In the genomic region with DNA sequence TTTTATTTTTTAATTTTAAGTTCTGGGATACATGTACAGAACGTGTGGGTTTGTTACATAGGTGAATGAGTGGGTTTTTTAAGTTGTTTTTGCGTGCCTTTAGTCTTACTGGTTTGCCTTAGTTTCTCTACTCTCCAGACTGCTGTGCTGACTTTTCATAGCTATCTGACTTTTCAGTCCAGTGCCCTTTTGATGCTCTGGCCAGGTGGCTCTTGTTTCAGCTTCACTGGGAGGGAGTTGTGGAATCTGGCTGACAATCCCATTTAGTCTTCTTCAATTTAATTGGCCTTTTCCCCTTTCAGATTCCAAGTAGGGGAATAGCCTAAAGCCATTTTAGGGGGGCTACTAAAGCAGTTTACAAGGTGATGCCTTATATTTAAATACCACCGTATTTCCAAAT, we compare ENCODE assay signal across 26 cellular contexts. TPM values are rescaled to one million over a fixed set of nuclear protein-coding genes. Genes with fewer than 3 reads are reported as not detected.
A peak's percentile ranks its signal among the peaks of the same experiment; 100 is the strongest.
DNase-seq lines count a peak whose midpoint lies in the region; ATAC-seq and TF ChIP-seq lines count a peak whose summit lies in the region.
"Had no signal": no experiment of that assay in that cellular context is flagged by ENCODE, and none has a peak within 500 bp of the region (broad histone marks: within the 10 kb centered on the region; RNA-seq: fewer than 3 reads in every experiment).

No MANE protein-coding gene starts in this region.

- H3K9me3 Mint-ChIP-seq in chondrocyte (ENCODE audit: low read depth) = no peaks in the 10 kb centered on the region
- H3K9me3 Mint-ChIP-seq in osteocyte (ENCODE audit: unreplicated experiment) = no peaks in the 10 kb centered on the region
- H3K9me3 Mint-ChIP-seq: activated CD4-positive, alpha-beta T cell treated with anti-CD3 and anti-CD28 coated beads, Interleukin-2, amount 10 ng/mL, durations not matched to agents 24 days and 14 days; endodermal cell had no signal

- H3K36me3 ChIP-seq in left ventricle myocardium inferior = no peaks in the 10 kb centered on the region
- peaks cover 0 to 8% (median 0%) of the 10 kb centered on the region in 9 donors for H3K36me3 ChIP-seq in heart left ventricle
- H3K36me3 ChIP-seq in tibial artery = peaks cover 0 to 3% (median 0%) of the 10 kb centered on the region in 3 donors
- H3K36me3 ChIP-seq: esophagus squamous epithelium, gastroesophageal sphincter, HAP-1, right atrium auricular region had no signal

- H3K4me1 ChIP-seq in left ventricle myocardium inferior = peaks cover 98% of the 10 kb centered on the region
- peaks cover 12 to 99% (median 89%) of the 10 kb centered on the region in 12 donors for H3K4me1 ChIP-seq in heart left ventricle
- H3K4me1 ChIP-seq in tibial artery = peaks cover 0 to 99% (median 51%) of the 10 kb centered on the region in 4 donors

- no peak for DNase-seq in left ventricle myocardium inferior
- no peak for DNase-seq in heart left ventricle
- DNase-seq in chondrocyte (ENCODE audit: low spot score) = no peak
- DNase-seq in osteocyte (ENCODE audit: extremely low spot score, unreplicated experiment) = no peak
- no peak for DNase-seq in tibial artery
- no peak for DNase-seq in NCI-H1048 (lab: John Stamatoyannopoulos, UW)
- DNase-seq in RWPE1 (ENCODE audit: low spot score) = no peak
- no peak for DNase-seq in activated CD4-positive, alpha-beta T cell treated with anti-CD3 and anti-CD28 coated beads for 4 hours
- DNase-seq: activated CD4-positive, alpha-beta T cell treated with anti-CD3 and anti-CD28 coated beads, Interleukin-2, amount 10 ng/mL, durations not matched to agents 24 days and 14 days; activated naive CD4-positive, alpha-beta T cell; activated T-cell treated with anti-CD3 and anti-CD28 coated beads, Interleukin-2, amount 50 U/mL, for 48 hours; cortex of kidney; DMS79; endodermal cell; esophagus squamous epithelium; islet precursor cell; Karpas-422; MV-4-11; NCI-H1694; NCI-H2171; NCI-H524; stimulated activated naive CD8-positive, alpha-beta T cell treated with anti-CD3 and anti-CD28 coated beads, Interleukin-15, Interleukin-2, amounts not matched to agents 100 U/mL and 50 U/mL, for 24 hours had no signal

- intact Hi-C loops in left ventricle myocardium inferior (cut with micrococcal nuclease) = no loop called here
- intact Hi-C loops in heart left ventricle (cut with DNase I) = no loop called here
- intact Hi-C loops in tibial artery (cut with DNase I; ENCODE audit: low total_unique reads) = loop anchor here (10.0 kb wide), 1 partner anchor 55 kb away; no protein-coding TSS in a partner anchor

- no peak for TF ChIP-seq POLR2A in heart left ventricle (IDR thresholded peaks at IDR 0.05)

- CTCF ChIA-PET in RWPE1 (lab: Yijun Ruan, JAX) = no interaction called here

- no peak overlapping the region for H3K4me3 Mint-ChIP-seq in chondrocyte (ENCODE audit: unreplicated experiment)
- H3K4me3 Mint-ChIP-seq in osteocyte (ENCODE audit: unreplicated experiment) = peak overlapping the region; percentile 3
- H3K4me3 Mint-ChIP-seq: activated CD4-positive, alpha-beta T cell treated with anti-CD3 and anti-CD28 coated beads, Interleukin-2, amount 10 ng/mL, durations not matched to agents 24 days and 14 days; endodermal cell had no signal

- no peaks in the 10 kb centered on the region for H3K9me3 ChIP-seq in left ventricle myocardium inferior (replicated peaks)
- H3K9me3 ChIP-seq in heart left ventricle = no peaks in the 10 kb centered on the region
- H3K9me3 ChIP-seq in tibial artery = no peaks in the 10 kb centered on the region
- H3K9me3 ChIP-seq: BLaER1, esophagus squamous epithelium, gastroesophageal sphincter, HAP-1, right atrium auricular region had no signal

- H3K27me3 Mint-ChIP-seq in chondrocyte (ENCODE audit: low read depth) (no peaks in the 10 kb centered on the region), osteocyte (ENCODE audit: unreplicated experiment) (no peaks in the 10 kb centered on the region)
- H3K27me3 Mint-ChIP-seq: activated CD4-positive, alpha-beta T cell treated with anti-CD3 and anti-CD28 coated beads, Interleukin-2, amount 10 ng/mL, durations not matched to agents 24 days and 14 days had no signal

- POLR2A ChIA-PET in RWPE1 (lab: Yijun Ruan, JAX; ENCODE audit: low non-redundant PET) = no interaction called here

- H3K27ac ChIP-seq in left ventricle myocardium inferior (replicated peaks) (peak overlapping the region; percentile 27), heart left ventricle (peak overlapping the region in 4 of 12 donors; percentile 3 to 53 (median 16)), tibial artery (peak overlapping the region; percentile 47 to 57), RWPE1 (no peak overlapping the region)
- H3K27ac ChIP-seq: BLaER1, esophagus squamous epithelium, gastroesophageal sphincter had no signal

- H3K36me3 Mint-ChIP-seq in chondrocyte (ENCODE audit: low read depth) (peaks cover 6% of the 10 kb centered on the region), osteocyte (ENCODE audit: unreplicated experiment) (peaks cover 5% of the 10 kb centered on the region)

- TF ChIP-seq CTCF in left ventricle myocardium inferior (IDR thresholded peaks at IDR 0.05; ENCODE audit: borderline replicate concordance) = no peak
- no peak for TF ChIP-seq CTCF in heart left ventricle (IDR thresholded peaks at IDR 0.05)
- no peak for TF ChIP-seq CTCF in chondrocyte (IDR thresholded peaks at IDR 0.05)
- no peak for TF ChIP-seq CTCF in osteocyte (IDR thresholded peaks at IDR 0.05)
- no peak for TF ChIP-seq CTCF in tibial artery (IDR thresholded peaks at IDR 0.05)
- no peak for TF ChIP-seq CTCF in RWPE1 (conservative IDR thresholded peaks at IDR 0.05; ENCODE audit: low read depth)

- H3K27ac Mint-ChIP-seq in chondrocyte (ENCODE audit: unreplicated experiment) (peak overlapping the region; percentile 87), osteocyte (ENCODE audit: unreplicated experiment) (peak overlapping the region; percentile 28)
- H3K27ac Mint-ChIP-seq: activated CD4-positive, alpha-beta T cell treated with anti-CD3 and anti-CD28 coated beads, Interleukin-2, amount 10 ng/mL, durations not matched to agents 24 days and 14 days; endodermal cell had no signal

- H3K27me3 ChIP-seq in left ventricle myocardium inferior (ENCODE audit: low read depth) = no peaks in the 10 kb centered on the region
- H3K27me3 ChIP-seq in heart left ventricle = no peaks in the 10 kb centered on the region
- no peaks in the 10 kb centered on the region for H3K27me3 ChIP-seq in tibial artery
- H3K27me3 ChIP-seq: BLaER1, esophagus squamous epithelium, gastroesophageal sphincter, right atrium auricular region had no signal

- H3K4me3 ChIP-seq in left ventricle myocardium inferior (no peak overlapping the region), heart left ventricle (no peak overlapping the region), tibial artery (no peak overlapping the region)
- H3K4me3 ChIP-seq: BLaER1, esophagus squamous epithelium, gastroesophageal sphincter, HAP-1, right atrium auricular region had no signal

- H3K4me1 Mint-ChIP-seq in chondrocyte (ENCODE audit: low read depth) = peaks cover 86% of the 10 kb centered on the region
- H3K4me1 Mint-ChIP-seq in osteocyte (ENCODE audit: unreplicated experiment) = peaks cover 74% of the 10 kb centered on the region

- ATAC-seq in heart left ventricle = no peak
- ATAC-seq: gastroesophageal sphincter; stimulated activated naive CD8-positive, alpha-beta T cell treated with anti-CD3 and anti-CD28 coated beads, Interleukin-15, Interleukin-2, amounts not matched to agents 100 U/mL and 50 U/mL, for 24 hours had no signal

- WGBS in heart left ventricle, 4 donors = 78 to 87% (median 84%) methylated on average over 3 of the region's 3 CpGs

RNA-seq across cellular contexts. Expression of a gene that starts 30.1 kb away (rescaled TPM):
- total RNA-seq in left ventricle myocardium inferior (75.7 TPM), heart left ventricle (100 to 1,000 TPM in 3 of 9 donors, 10 to 100 TPM in 6; 59.1 to 113 (median 79.0) TPM), chondrocyte (290 to 304 TPM (median 293 TPM) in 3 replicates), osteocyte (224 and 240 TPM in 2 replicates)
- 10 to 100 TPM in 1 of 2 donors, 1 to 10 TPM in 1; 9.4 to 35.8 TPM for polyA plus RNA-seq in heart left ventricle
